1 cellular context compared by ENCODE assay signal in the genomic region with DNA sequence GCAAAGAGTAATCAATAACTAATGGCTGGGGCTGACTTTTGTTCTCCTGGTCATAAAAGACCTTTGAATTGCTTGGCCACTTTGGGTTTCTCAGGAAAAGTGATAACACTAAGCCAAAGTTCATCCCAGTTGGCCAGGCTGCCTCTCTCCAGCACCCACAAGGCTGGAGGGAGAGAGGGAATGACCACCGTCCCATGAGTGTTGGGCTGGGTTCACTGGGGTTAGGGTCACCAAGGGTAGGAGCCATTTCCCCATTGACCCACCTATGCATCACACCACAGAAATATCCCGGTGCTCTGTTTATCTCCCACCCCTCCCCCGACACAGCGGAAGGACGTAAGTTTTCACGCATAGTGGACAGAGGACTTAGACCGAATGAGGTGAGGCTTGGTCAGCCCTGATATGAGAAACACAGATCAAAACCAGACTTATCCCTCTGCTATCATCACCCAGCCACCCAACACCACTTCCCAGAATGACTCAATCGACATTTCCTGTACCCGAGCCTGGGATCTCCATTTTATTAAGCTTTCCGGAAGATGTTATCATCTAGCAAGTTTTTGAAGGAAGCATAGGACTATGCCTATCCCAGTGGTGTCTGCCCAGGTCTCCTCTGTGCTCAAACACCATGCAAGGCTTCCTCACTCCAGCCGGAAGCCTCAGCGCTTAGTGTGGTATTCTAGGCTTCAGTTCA.
TF ChIP-seq lines count a peak whose summit lies in the region.

No MANE protein-coding gene starts in this region.

TF ChIP-seq in K562, 482 proteins besides CTCF, POLR2A, EP300 and RAD21 (continued from another document and continues in another):
- TF ChIP-seq HDAC3 (IDR thresholded peaks at IDR 0.05; ENCODE audit: borderline replicate concordance, partially characterized antibody) (peak; percentile 90), TRIM28 (IDR thresholded peaks at IDR 0.05) (0 out of 2 replicates have a peak, but pooled peaks have one; percentile 10), TEAD1 (CRISPR knock-in tag; IDR thresholded peaks at IDR 0.05) (no peak), HMGN3 (IDR thresholded peaks at IDR 0.05; ENCODE audit: borderline replicate concordance, extremely low read depth, insufficient read length, low read depth, low read length) (peak; percentile 82), ZNF431 (CRISPR knock-in tag; IDR thresholded peaks at IDR 0.05) (no peak), HDGF (IDR thresholded peaks at IDR 0.05) (no peak), BCL6 (CRISPR knock-in tag; IDR thresholded peaks at IDR 0.05) (no peak), SOX6 (IDR thresholded peaks at IDR 0.05) (peak; percentile 85), HDAC1 (IDR thresholded peaks at IDR 0.05) (peak in 1 of 2 experiments; percentile 74; a peak in 2 of 4 replicates), ARID1B (IDR thresholded peaks at IDR 0.05) (peak; percentile 98), PCBP2 (IDR thresholded peaks at IDR 0.05; ENCODE audit: low read depth, low read length, poor library complexity, severe bottlenecking) (no peak), ZNF224 (CRISPR knock-in tag; IDR thresholded peaks at IDR 0.05) (no peak), ZNF507 (tag; conservative IDR thresholded peaks at IDR 0.05) (no peak), RFX1 (IDR thresholded peaks at IDR 0.05) (no peak), ZNF121 (CRISPR knock-in tag; conservative IDR thresholded peaks at IDR 0.05) (no peak), GABPB2 (CRISPR knock-in tag; conservative IDR thresholded peaks at IDR 0.05) (no peak), ZNF586 (CRISPR knock-in tag; conservative IDR thresholded peaks at IDR 0.05) (no peak), NCOR1 (IDR thresholded peaks at IDR 0.05) (peak; percentile 93), ZNF263 (CRISPR knock-in tag; IDR thresholded peaks at IDR 0.05; ENCODE audit: borderline replicate concordance) (no peak), SUPT5H (IDR thresholded peaks at IDR 0.05) (peak; percentile 33; the same call in 1 of the 2 replicates), SRSF3 (IDR thresholded peaks at IDR 0.05; ENCODE audit: insufficient read depth, low read length) (no peak), NRF1 (conservative IDR thresholded peaks at IDR 0.05 in 1 of 2, IDR thresholded peaks at IDR 0.05 in 1 of 2) (peak in 1 of 2 experiments; percentile 17; a peak in 1 of 4 replicates), MTA1 (IDR thresholded peaks at IDR 0.05; ENCODE audit: borderline replicate concordance) (peak; percentile 50; the same call in 1 of the 2 replicates), IRF2 (CRISPR knock-in tag; IDR thresholded peaks at IDR 0.05) (no peak), POLR2H (tag; IDR thresholded peaks at IDR 0.05; ENCODE audit: low read depth) (peak; percentile 68), CCNT2 (IDR thresholded peaks at IDR 0.05; ENCODE audit: borderline replicate concordance, extremely low read depth, insufficient read length, low read depth, low read length) (peak; percentile 90), FOSL1 (tag; conservative IDR thresholded peaks at IDR 0.05) (peak; percentile 94), ZNF253 (CRISPR knock-in tag; conservative IDR thresholded peaks at IDR 0.05) (no peak), ZC3H11A (IDR thresholded peaks at IDR 0.05; ENCODE audit: low read depth, low read length) (no peak), RBM39 (optimal IDR thresholded peaks at IDR 0.05; ENCODE audit: low read depth, low read length) (no peak), CHD4 (IDR thresholded peaks at IDR 0.05; ENCODE audit: insufficient read depth, insufficient replicate concordance, low read depth, low read length, poor library complexity, severe bottlenecking) (peak; percentile 63), ETV5 (CRISPR knock-in tag; IDR thresholded peaks at IDR 0.05; ENCODE audit: low read depth) (peak; percentile 96), CEBPB (tag; IDR thresholded peaks at IDR 0.05) (0 out of 2 replicates have a peak, but pooled peaks have one; percentile 14), NBN (IDR thresholded peaks at IDR 0.05; ENCODE audit: low read depth) (peak; percentile 76; the same call in 1 of the 2 replicates), ESRRA (IDR thresholded peaks at IDR 0.05; ENCODE audit: borderline replicate concordance, low read depth) (0 out of 2 replicates have a peak, but pooled peaks have one; percentile 24), JUND (IDR thresholded peaks at IDR 0.05; ENCODE audit: borderline replicate concordance, low read depth, low read length) (peak; percentile 90), JUND (tag; IDR thresholded peaks at IDR 0.05; ENCODE audit: borderline replicate concordance, low read depth, low read length) (peak; percentile 89; the same call in 2 of the 3 replicates), ZNF589 (CRISPR knock-in tag; IDR thresholded peaks at IDR 0.05; ENCODE audit: low read depth) (peak; percentile 78)
- TF ChIP-seq, protein P1, sequence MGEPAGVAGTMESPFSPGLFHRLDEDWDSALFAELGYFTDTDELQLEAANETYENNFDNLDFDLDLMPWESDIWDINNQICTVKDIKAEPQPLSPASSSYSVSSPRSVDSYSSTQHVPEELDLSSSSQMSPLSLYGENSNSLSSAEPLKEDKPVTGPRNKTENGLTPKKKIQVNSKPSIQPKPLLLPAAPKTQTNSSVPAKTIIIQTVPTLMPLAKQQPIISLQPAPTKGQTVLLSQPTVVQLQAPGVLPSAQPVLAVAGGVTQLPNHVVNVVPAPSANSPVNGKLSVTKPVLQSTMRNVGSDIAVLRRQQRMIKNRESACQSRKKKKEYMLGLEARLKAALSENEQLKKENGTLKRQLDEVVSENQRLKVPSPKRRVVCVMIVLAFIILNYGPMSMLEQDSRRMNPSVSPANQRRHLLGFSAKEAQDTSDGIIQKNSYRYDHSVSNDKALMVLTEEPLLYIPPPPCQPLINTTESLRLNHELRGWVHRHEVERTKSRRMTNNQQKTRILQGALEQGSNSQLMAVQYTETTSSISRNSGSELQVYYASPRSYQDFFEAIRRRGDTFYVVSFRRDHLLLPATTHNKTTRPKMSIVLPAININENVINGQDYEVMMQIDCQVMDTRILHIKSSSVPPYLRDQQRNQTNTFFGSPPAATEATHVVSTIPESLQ (CRISPR knock-in tag; IDR thresholded peaks at IDR 0.05): no peak
- TF ChIP-seq, protein P2, sequence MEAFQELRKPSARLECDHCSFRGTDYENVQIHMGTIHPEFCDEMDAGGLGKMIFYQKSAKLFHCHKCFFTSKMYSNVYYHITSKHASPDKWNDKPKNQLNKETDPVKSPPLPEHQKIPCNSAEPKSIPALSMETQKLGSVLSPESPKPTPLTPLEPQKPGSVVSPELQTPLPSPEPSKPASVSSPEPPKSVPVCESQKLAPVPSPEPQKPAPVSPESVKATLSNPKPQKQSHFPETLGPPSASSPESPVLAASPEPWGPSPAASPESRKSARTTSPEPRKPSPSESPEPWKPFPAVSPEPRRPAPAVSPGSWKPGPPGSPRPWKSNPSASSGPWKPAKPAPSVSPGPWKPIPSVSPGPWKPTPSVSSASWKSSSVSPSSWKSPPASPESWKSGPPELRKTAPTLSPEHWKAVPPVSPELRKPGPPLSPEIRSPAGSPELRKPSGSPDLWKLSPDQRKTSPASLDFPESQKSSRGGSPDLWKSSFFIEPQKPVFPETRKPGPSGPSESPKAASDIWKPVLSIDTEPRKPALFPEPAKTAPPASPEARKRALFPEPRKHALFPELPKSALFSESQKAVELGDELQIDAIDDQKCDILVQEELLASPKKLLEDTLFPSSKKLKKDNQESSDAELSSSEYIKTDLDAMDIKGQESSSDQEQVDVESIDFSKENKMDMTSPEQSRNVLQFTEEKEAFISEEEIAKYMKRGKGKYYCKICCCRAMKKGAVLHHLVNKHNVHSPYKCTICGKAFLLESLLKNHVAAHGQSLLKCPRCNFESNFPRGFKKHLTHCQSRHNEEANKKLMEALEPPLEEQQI (IDR thresholded peaks at IDR 0.05): no peak
- TF ChIP-seq, protein P3, sequence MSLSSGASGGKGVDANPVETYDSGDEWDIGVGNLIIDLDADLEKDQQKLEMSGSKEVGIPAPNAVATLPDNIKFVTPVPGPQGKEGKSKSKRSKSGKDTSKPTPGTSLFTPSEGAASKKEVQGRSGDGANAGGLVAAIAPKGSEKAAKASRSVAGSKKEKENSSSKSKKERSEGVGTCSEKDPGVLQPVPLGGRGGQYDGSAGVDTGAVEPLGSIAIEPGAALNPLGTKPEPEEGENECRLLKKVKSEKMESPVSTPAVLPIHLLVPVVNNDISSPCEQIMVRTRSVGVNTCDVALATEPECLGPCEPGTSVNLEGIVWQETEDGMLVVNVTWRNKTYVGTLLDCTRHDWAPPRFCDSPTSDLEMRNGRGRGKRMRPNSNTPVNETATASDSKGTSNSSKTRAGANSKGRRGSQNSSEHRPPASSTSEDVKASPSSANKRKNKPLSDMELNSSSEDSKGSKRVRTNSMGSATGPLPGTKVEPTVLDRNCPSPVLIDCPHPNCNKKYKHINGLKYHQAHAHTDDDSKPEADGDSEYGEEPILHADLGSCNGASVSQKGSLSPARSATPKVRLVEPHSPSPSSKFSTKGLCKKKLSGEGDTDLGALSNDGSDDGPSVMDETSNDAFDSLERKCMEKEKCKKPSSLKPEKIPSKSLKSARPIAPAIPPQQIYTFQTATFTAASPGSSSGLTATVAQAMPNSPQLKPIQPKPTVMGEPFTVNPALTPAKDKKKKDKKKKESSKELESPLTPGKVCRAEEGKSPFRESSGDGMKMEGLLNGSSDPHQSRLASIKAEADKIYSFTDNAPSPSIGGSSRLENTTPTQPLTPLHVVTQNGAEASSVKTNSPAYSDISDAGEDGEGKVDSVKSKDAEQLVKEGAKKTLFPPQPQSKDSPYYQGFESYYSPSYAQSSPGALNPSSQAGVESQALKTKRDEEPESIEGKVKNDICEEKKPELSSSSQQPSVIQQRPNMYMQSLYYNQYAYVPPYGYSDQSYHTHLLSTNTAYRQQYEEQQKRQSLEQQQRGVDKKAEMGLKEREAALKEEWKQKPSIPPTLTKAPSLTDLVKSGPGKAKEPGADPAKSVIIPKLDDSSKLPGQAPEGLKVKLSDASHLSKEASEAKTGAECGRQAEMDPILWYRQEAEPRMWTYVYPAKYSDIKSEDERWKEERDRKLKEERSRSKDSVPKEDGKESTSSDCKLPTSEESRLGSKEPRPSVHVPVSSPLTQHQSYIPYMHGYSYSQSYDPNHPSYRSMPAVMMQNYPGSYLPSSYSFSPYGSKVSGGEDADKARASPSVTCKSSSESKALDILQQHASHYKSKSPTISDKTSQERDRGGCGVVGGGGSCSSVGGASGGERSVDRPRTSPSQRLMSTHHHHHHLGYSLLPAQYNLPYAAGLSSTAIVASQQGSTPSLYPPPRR (CRISPR knock-in tag; IDR thresholded peaks at IDR 0.05; ENCODE audit: borderline replicate concordance): no peak
- TF ChIP-seq, protein P4, sequence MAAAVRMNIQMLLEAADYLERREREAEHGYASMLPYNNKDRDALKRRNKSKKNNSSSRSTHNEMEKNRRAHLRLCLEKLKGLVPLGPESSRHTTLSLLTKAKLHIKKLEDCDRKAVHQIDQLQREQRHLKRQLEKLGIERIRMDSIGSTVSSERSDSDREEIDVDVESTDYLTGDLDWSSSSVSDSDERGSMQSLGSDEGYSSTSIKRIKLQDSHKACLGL (CRISPR knock-in tag; IDR thresholded peaks at IDR 0.05; ENCODE audit: borderline replicate concordance, poor library complexity, severe bottlenecking): no peak
- TF ChIP-seq, protein P5, sequence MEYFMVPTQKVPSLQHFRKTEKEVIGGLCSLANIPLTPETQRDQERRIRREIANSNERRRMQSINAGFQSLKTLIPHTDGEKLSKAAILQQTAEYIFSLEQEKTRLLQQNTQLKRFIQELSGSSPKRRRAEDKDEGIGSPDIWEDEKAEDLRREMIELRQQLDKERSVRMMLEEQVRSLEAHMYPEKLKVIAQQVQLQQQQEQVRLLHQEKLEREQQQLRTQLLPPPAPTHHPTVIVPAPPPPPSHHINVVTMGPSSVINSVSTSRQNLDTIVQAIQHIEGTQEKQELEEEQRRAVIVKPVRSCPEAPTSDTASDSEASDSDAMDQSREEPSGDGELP (CRISPR knock-in tag; IDR thresholded peaks at IDR 0.05; ENCODE audit: borderline replicate concordance): peak; percentile 39; the same call in 1 of the 2 replicates
- TF ChIP-seq, protein P6, sequence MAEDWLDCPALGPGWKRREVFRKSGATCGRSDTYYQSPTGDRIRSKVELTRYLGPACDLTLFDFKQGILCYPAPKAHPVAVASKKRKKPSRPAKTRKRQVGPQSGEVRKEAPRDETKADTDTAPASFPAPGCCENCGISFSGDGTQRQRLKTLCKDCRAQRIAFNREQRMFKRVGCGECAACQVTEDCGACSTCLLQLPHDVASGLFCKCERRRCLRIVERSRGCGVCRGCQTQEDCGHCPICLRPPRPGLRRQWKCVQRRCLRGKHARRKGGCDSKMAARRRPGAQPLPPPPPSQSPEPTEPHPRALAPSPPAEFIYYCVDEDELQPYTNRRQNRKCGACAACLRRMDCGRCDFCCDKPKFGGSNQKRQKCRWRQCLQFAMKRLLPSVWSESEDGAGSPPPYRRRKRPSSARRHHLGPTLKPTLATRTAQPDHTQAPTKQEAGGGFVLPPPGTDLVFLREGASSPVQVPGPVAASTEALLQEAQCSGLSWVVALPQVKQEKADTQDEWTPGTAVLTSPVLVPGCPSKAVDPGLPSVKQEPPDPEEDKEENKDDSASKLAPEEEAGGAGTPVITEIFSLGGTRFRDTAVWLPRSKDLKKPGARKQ (CRISPR knock-in tag; IDR thresholded peaks at IDR 0.05): no peak
- TF ChIP-seq, protein P7, sequence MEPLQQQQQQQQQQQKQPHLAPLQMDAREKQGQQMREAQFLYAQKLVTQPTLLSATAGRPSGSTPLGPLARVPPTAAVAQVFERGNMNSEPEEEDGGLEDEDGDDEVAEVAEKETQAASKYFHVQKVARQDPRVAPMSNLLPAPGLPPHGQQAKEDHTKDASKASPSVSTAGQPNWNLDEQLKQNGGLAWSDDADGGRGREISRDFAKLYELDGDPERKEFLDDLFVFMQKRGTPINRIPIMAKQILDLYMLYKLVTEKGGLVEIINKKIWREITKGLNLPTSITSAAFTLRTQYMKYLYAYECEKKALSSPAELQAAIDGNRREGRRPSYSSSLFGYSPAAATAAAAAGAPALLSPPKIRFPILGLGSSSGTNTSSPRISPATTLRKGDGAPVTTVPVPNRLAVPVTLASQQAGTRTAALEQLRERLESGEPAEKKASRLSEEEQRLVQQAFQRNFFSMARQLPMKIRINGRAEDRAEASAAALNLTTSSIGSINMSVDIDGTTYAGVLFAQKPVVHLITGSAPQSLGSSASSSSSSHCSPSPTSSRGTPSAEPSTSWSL (CRISPR knock-in tag; IDR thresholded peaks at IDR 0.05; ENCODE audit: borderline replicate concordance): no peak
- TF ChIP-seq, protein P8, sequence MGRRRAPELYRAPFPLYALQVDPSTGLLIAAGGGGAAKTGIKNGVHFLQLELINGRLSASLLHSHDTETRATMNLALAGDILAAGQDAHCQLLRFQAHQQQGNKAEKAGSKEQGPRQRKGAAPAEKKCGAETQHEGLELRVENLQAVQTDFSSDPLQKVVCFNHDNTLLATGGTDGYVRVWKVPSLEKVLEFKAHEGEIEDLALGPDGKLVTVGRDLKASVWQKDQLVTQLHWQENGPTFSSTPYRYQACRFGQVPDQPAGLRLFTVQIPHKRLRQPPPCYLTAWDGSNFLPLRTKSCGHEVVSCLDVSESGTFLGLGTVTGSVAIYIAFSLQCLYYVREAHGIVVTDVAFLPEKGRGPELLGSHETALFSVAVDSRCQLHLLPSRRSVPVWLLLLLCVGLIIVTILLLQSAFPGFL (CRISPR knock-in tag; IDR thresholded peaks at IDR 0.05): no peak
